20 cellular contexts compared by ENCODE assay signal in genomic region chr10:96619120-96619519, GRCh38. TPM values are rescaled to one million over a fixed set of nuclear protein-coding genes. Genes with fewer than 3 reads are reported as not detected.
DNase-seq lines count a peak whose midpoint lies in the region; ATAC-seq, FAIRE-seq and TF ChIP-seq lines count a peak whose summit lies in the region.
"Had no signal": no experiment of that assay in that cellular context is flagged by ENCODE, and none has a peak within 500 bp of the region (broad histone marks: within the 10 kb centered on the region; RNA-seq: fewer than 3 reads in every experiment).

No MANE protein-coding gene starts in this region.

- DNase-seq in right lobe of liver (no peak), HepG2 (ENCODE audit: low spot score) (no peak), Right ventricle myocardium superior (peak; percentile 45), gastrocnemius medialis (no peak), NCI-H510A treated with DMSO at 0.1 percent for 48 hours (lab: John Stamatoyannopoulos, UW) (no peak), head of caudate nucleus (no peak), GM10266 (ENCODE audit: extremely low spot score) (no peak)
- DNase-seq: activated CD4-positive, alpha-beta T cell treated with anti-CD3 and anti-CD28 coated beads, Interleukin-2, amount 10 ng/mL, durations not matched to agents 24 days and 14 days; activated gamma-delta T cell treated with Interleukin-2 at 50 U/mL for 16 hours; CD4-positive, alpha-beta memory T cell; left lung; MV-4-11; naive B cell; NCI-H1930; SK-N-SH; stimulated activated CD4-positive, alpha-beta T cell treated with anti-CD3 and anti-CD28 coated beads, Interleukin-12 subunit alpha, Interleukin-12 subunit beta, amount 100 ng/mL, for 4 hours; stimulated activated naive CD4-positive, alpha-beta T cell; T1000 had no signal

- H3K4me3 ChIP-seq in right lobe of liver: no peak overlapping the region
- H3K4me3 ChIP-seq in HepG2 (replicated peaks in 1 of 3; ENCODE audit: insufficient read depth in 1 of 3, low read depth in 2 of 3, low read length in 3 of 3): no peak overlapping the region
- no peak overlapping the region for H3K4me3 ChIP-seq in muscle layer of colon (ENCODE audit: low read depth in 1 of 2, low read length in 2 of 2)
- no peak overlapping the region for H3K4me3 ChIP-seq in gastrocnemius medialis
- H3K4me3 ChIP-seq: left lung had no signal

- no TSS peak for BruUV-seq in HepG2 (replicated peaks; lab: Mats Ljungman, UMichigan)

- in situ Hi-C loops in HepG2 (cut with HindIII; ENCODE audit: extremely low pct_ligation_motif_present, low pct_unique_long_range_greater_than_20kb) (no loop called here), gastrocnemius medialis (cut with MboI; ENCODE audit: low sequenced_read_pairs in 4 of 4) (no loop called here)

- intact Hi-C loops in right lobe of liver (cut with DNase I): no loop called here
- intact Hi-C loops in HepG2 (cut with micrococcal nuclease; ENCODE audit: unreplicated experiment): no loop called here
- intact Hi-C loops in Right ventricle myocardium superior (cut with DNase I): no loop called here
- intact Hi-C loops in gastrocnemius medialis (cut with DNase I; ENCODE audit: low total_unique reads): no loop called here
- intact Hi-C loops in head of caudate nucleus (cut with DNase I): no loop called here

- ATAC-seq in right lobe of liver (peak in 3 of 4 donors; percentile 6 to 15 (median 10)), HepG2 (no peak), Right ventricle myocardium superior (ENCODE audit: poor library complexity) (peak; percentile 73), gastrocnemius medialis (no peak)
- ATAC-seq: Panc1 had no signal

- CTCF ChIA-PET in HepG2 (lab: Yijun Ruan, JAX; ENCODE audit: low intra/inter-chr PET ratio, low total read pairs): no interaction called here

- POLR2A ChIA-PET in HepG2 (lab: Yijun Ruan, JAX): no interaction called here

- no peak for TF ChIP-seq POLR2A in right lobe of liver (IDR thresholded peaks at IDR 0.05)
- no peak for TF ChIP-seq POLR2A in HepG2 (IDR thresholded peaks at IDR 0.05; ENCODE audit: insufficient read depth in 1 of 2, low read depth in 2 of 2, low read length in 2 of 2)
- TF ChIP-seq POLR2A in gastrocnemius medialis (IDR thresholded peaks at IDR 0.05): no peak

- WGBS in right lobe of liver (ENCODE audit: insufficient coverage, low coverage, low lambda C conversion rate, missing lambda C conversion rate): 90% methylated on average over 4 of the region's 11 CpGs
- WGBS in HepG2 (ENCODE audit: low lambda C conversion rate): 92% methylated on average over 11 of the region's 11 CpGs

- no peak overlapping the region for H2AFZ ChIP-seq in HepG2 (ENCODE audit: low read length)

- peaks cover 0 to 86% (median 29%) of the 10 kb centered on the region in 4 donors for H3K36me3 ChIP-seq in right lobe of liver
- H3K36me3 ChIP-seq in HepG2 (replicated peaks in 1 of 2; ENCODE audit: control insufficient read depth in 1 of 2, insufficient read depth in 2 of 2, low read length in 2 of 2): no peaks in the 10 kb centered on the region
- H3K36me3 ChIP-seq in muscle layer of colon (ENCODE audit: insufficient read depth, low read length): no peaks in the 10 kb centered on the region
- H3K36me3 ChIP-seq in gastrocnemius medialis: no peaks in the 10 kb centered on the region

- H4K20me1 ChIP-seq in HepG2 (ENCODE audit: insufficient read depth, low read length): no peaks in the 10 kb centered on the region

- no peak overlapping the region for H3K4me2 ChIP-seq in HepG2 (ENCODE audit: low read depth, low read length)
- H3K4me2 ChIP-seq: SK-N-SH had no signal

- TF ChIP-seq RAD21 in HepG2 (CRISPR knock-in tag; IDR thresholded peaks at IDR 0.05): no peak

- H3K27ac ChIP-seq in right lobe of liver (no peak overlapping the region), HepG2 (ENCODE audit: extremely low read length, insufficient read depth, low read length) (no peak overlapping the region), muscle layer of colon (ENCODE audit: low read depth, low read length) (peak overlapping the region; percentile 1), gastrocnemius medialis (no peak overlapping the region)
- H3K27ac ChIP-seq: left lung had no signal

- peaks cover 0 to 10% (median 4%) of the 10 kb centered on the region in 4 donors for H3K4me1 ChIP-seq in right lobe of liver
- H3K4me1 ChIP-seq in HepG2 (ENCODE audit: insufficient read depth, low read length): 0 out of 2 replicates have a peak, but pooled peaks cover 6% of the 10 kb centered on the region
- peaks cover 21% of the 10 kb centered on the region for H3K4me1 ChIP-seq in muscle layer of colon (ENCODE audit: insufficient read depth, low read length)
- H3K4me1 ChIP-seq in gastrocnemius medialis: peaks cover 0 to 6% of the 10 kb centered on the region in 2 donors
- H3K4me1 ChIP-seq: left lung had no signal

- H3K9me3 ChIP-seq in right lobe of liver (no peaks in the 10 kb centered on the region), HepG2 (ENCODE audit: low read length) (no peaks in the 10 kb centered on the region), muscle layer of colon (ENCODE audit: low read length) (no peaks in the 10 kb centered on the region), gastrocnemius medialis (no peaks in the 10 kb centered on the region)
- H3K9me3 ChIP-seq: left lung, SK-N-SH had no signal

- no peaks in the 10 kb centered on the region for H3K79me2 ChIP-seq in HepG2 (ENCODE audit: insufficient read depth, low read length)

- FAIRE-seq in HepG2 (lab: Jason Lieb, UNC): no peak

- no peak overlapping the region for H3K9ac ChIP-seq in HepG2 (ENCODE audit: insufficient read depth, low read depth, low read length)
- H3K9ac ChIP-seq in muscle layer of colon (ENCODE audit: low read length): no peak overlapping the region
- H3K9ac ChIP-seq: SK-N-SH had no signal

- TF ChIP-seq EP300 in HepG2 (IDR thresholded peaks at IDR 0.05; ENCODE audit: low read depth in 2 of 2, low read length in 2 of 2): no peak
- no peak for TF ChIP-seq EP300 in HepG2 (CRISPR knock-in tag; IDR thresholded peaks at IDR 0.05; ENCODE audit: borderline replicate concordance)

- no peak for TF ChIP-seq CTCF in right lobe of liver (IDR thresholded peaks at IDR 0.05)
- TF ChIP-seq CTCF in HepG2 (CRISPR knock-in tag; IDR thresholded peaks at IDR 0.05): no peak
- no peak for TF ChIP-seq CTCF in gastrocnemius medialis (IDR thresholded peaks at IDR 0.05 in 4 of 5, conservative IDR thresholded peaks at IDR 0.05 in 1 of 5)
- no peak for TF ChIP-seq CTCF in GM10266 (IDR thresholded peaks at IDR 0.05; ENCODE audit: control insufficient read depth, insufficient read depth, low read depth, missing control alignments)

- H3K27me3 ChIP-seq in right lobe of liver (no peaks in the 10 kb centered on the region), HepG2 (ENCODE audit: control insufficient read depth in 1 of 2, insufficient read depth in 2 of 2, low read length in 2 of 2) (no peaks in the 10 kb centered on the region), muscle layer of colon (ENCODE audit: control insufficient read depth in 1 of 2, insufficient read depth in 2 of 2, low read length in 2 of 2) (no peaks in the 10 kb centered on the region), gastrocnemius medialis (no peaks in the 10 kb centered on the region)
- H3K27me3 ChIP-seq: left lung had no signal

TF ChIP-seq in HepG2, 621 proteins besides CTCF, POLR2A, EP300 and RAD21 (continues in another document):
- TF ChIP-seq TMF1 (CRISPR knock-in tag; IDR thresholded peaks at IDR 0.05; ENCODE audit: low read depth) (no peak), ZNF20 (CRISPR knock-in tag; IDR thresholded peaks at IDR 0.05) (no peak), RAD51 (IDR thresholded peaks at IDR 0.05; ENCODE audit: borderline replicate concordance) (no peak), NR2C2 (CRISPR knock-in tag; IDR thresholded peaks at IDR 0.05; ENCODE audit: borderline replicate concordance) (no peak), CSRNP2 (CRISPR knock-in tag; conservative IDR thresholded peaks at IDR 0.05; ENCODE audit: low read depth) (no peak), ZNF550 (CRISPR knock-in tag; IDR thresholded peaks at IDR 0.05; ENCODE audit: borderline replicate concordance) (no peak)

RNA-seq across cellular contexts. Expression of gene TM9SF3, which starts 32.3 kb away (rescaled TPM):
- total RNA-seq in right lobe of liver (10 to 100 TPM; 45.0 to 96.6 (median 71.8) TPM), HepG2 (2016; rRNA removed; fragmentation: Illumina TruSeq; extraction: Trizol) (86.8 and 120 TPM in 2 replicates), Right ventricle myocardium superior (68.5 TPM), gastrocnemius medialis (10 to 100 TPM; 27.5 to 32.4 (median 31.0) TPM)
- 31.8 and 36.9 TPM in 2 replicates for total RNA-seq in HepG2 (2016; cell fraction: cytosol; rRNA removed; fragmentation: Illumina TruSeq; extraction: Trizol; ENCODE audit: low read depth)
- 86.8 and 122 TPM in 2 replicates for total RNA-seq in HepG2 (2016; cell fraction: insoluble cytoplasmic fraction; rRNA removed; fragmentation: Illumina TruSeq; extraction: Trizol)
- 49.6 and 60.6 TPM in 2 replicates for total RNA-seq in HepG2 (2016; cell fraction: membrane; rRNA removed; fragmentation: Illumina TruSeq; extraction: Trizol)
- 124 and 152 TPM in 2 replicates for total RNA-seq in HepG2 (2016; cell fraction: nucleus; rRNA removed; fragmentation: Illumina TruSeq; extraction: Trizol)
- polyA plus RNA-seq in HepG2 (2011; rRNA removed): 38.4 and 43.8 TPM in 2 replicates
- polyA plus RNA-seq in HepG2 (2011; cell fraction: cytosol; rRNA removed): 44.8 and 98.9 TPM in 2 replicates
- polyA plus RNA-seq in HepG2 (2011; cell fraction: nucleus; rRNA removed): 34.3 and 45.7 TPM in 2 replicates
- 81.7 and 88.4 TPM in 2 replicates for polyA plus RNA-seq in HepG2 (2012)
- polyA plus RNA-seq in HepG2 (2016; cell fraction: cytosol; fragmentation: Illumina TruSeq; extraction: Trizol; ENCODE audit: low read depth): 8.5 and 10.4 TPM in 2 replicates
- 64.6 and 77.0 TPM in 2 replicates for polyA plus RNA-seq in HepG2 (2016; cell fraction: insoluble cytoplasmic fraction; fragmentation: Illumina TruSeq; extraction: Trizol; ENCODE audit: low read depth)
- polyA plus RNA-seq in HepG2 (2016; cell fraction: membrane; fragmentation: Illumina TruSeq; extraction: Trizol; ENCODE audit: low read depth): 21.8 and 23.0 TPM in 2 replicates
- 107 and 112 TPM in 2 replicates for polyA plus RNA-seq in HepG2 (2016; cell fraction: nucleus; fragmentation: Illumina TruSeq; extraction: Trizol; ENCODE audit: insufficient read depth, low read depth)
- 36.3 and 40.6 TPM in 2 replicates for polyA minus RNA-seq in HepG2 (2011; rRNA and poly(A)+ RNA removed; ENCODE audit: low replicate concordance)
- polyA minus RNA-seq in HepG2 (2011; cell fraction: cytosol; rRNA and poly(A)+ RNA removed): 55.8 and 62.3 TPM in 2 replicates
- 121 and 136 TPM in 2 replicates for polyA minus RNA-seq in HepG2 (2011; cell fraction: nucleus; rRNA and poly(A)+ RNA removed)

Comparison
In these comparisons a context has a peak if more than half of its experiments do, and no peak if none do; other contexts are left out.
1. ATAC-seq: peak in right lobe of liver (3 of 4) and Right ventricle myocardium superior (single experiment); none in HepG2 (single experiment) and gastrocnemius medialis (0 of 2).